In the genomic region with DNA sequence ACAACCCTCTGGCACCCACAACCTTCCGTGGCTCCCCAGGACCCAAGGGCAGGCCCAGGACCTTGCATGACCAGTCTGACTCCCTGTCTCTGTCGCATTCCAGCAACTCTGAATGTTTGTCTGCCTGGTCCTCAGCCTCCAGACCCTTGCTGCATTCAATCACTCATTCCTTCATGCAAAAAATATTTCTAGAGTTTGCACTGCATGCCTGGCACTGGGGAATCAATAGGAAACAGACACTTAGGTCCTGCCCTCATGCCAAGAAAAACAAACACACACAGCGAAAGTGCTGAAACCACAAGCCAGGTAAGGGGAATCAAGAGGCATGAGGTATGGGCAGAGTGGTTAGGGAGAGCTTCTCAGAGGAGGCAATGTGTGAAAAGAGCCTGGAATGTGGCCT, we compare ENCODE assay signal across 5 cellular contexts. TPM values are rescaled to one million over a fixed set of nuclear protein-coding genes. Genes with fewer than 3 reads are reported as not detected.
"Had no signal": no experiment of that assay in that cellular context is flagged by ENCODE, and none has a peak within 500 bp of the region (broad histone marks: within the 10 kb centered on the region; RNA-seq: fewer than 3 reads in every experiment).

No MANE protein-coding gene starts in this region.

RNA-seq across cellular contexts. Expression of a gene that starts 1.9 kb away (rescaled TPM):
- total RNA-seq: HT-29, LHCN-M2, MCF 10A, SK-MEL-5 had no signal
- polyA plus RNA-seq: SK-N-SH had no signal
